ENCODE assay signal across 8 cellular contexts in genomic region chr7:77329466-77330168, GRCh38.
A peak's percentile ranks its signal among the peaks of the same experiment; 100 is the strongest.
DNase-seq lines count a peak whose midpoint lies in the region; ATAC-seq and TF ChIP-seq lines count a peak whose summit lies in the region.

No MANE protein-coding gene starts in this region.

- no peak for TF ChIP-seq CTCF in omental fat pad (IDR thresholded peaks at IDR 0.05)

- peak overlapping the region; percentile 50 for H3K4me3 Mint-ChIP-seq in activated T-helper 1 cell treated with anti-CD3 and anti-CD28 coated beads, Interleukin-12 subunit alpha, Interleukin-12 subunit beta, Interleukin-2, Interleukin-4 antibody, amounts not matched to agents 30 ng/mL and 10 ng/mL and 1 ng/mL, durations not matched to agents 14 hours and 24 hours and 36 hours
- H3K4me3 Mint-ChIP-seq in stimulated activated effector memory CD8-positive, alpha-beta T cell treated with anti-CD3 and anti-CD28 coated beads, Interleukin-12 subunit alpha, Interleukin-12 subunit beta, amount 100 ng/mL, for 72 hours, result peak overlapping the region; percentile 29

- no peaks in the 10 kb centered on the region for H3K9me3 Mint-ChIP-seq in activated T-helper 1 cell treated with anti-CD3 and anti-CD28 coated beads, Interleukin-12 subunit alpha, Interleukin-12 subunit beta, Interleukin-2, Interleukin-4 antibody, amounts not matched to agents 30 ng/mL and 10 ng/mL and 1 ng/mL, durations not matched to agents 14 hours and 24 hours and 36 hours
- no peaks in the 10 kb centered on the region for H3K9me3 Mint-ChIP-seq in stimulated activated effector memory CD8-positive, alpha-beta T cell treated with anti-CD3 and anti-CD28 coated beads, Interleukin-12 subunit alpha, Interleukin-12 subunit beta, amount 100 ng/mL, for 72 hours

- no peaks in the 10 kb centered on the region for H3K36me3 Mint-ChIP-seq in activated T-helper 1 cell treated with anti-CD3 and anti-CD28 coated beads, Interleukin-12 subunit alpha, Interleukin-12 subunit beta, Interleukin-2, Interleukin-4 antibody, amounts not matched to agents 30 ng/mL and 10 ng/mL and 1 ng/mL, durations not matched to agents 14 hours and 24 hours and 36 hours (ENCODE audit: low read depth)
- peaks cover 8% of the 10 kb centered on the region for H3K36me3 Mint-ChIP-seq in stimulated activated effector memory CD8-positive, alpha-beta T cell treated with anti-CD3 and anti-CD28 coated beads, Interleukin-12 subunit alpha, Interleukin-12 subunit beta, amount 100 ng/mL, for 72 hours

- peak; percentile 13 for ATAC-seq in GM18868 (IDR thresholded peaks at IDR 0.05; ENCODE audit: unreplicated experiment)
- ATAC-seq in HG02763 (IDR thresholded peaks at IDR 0.05; ENCODE audit: unreplicated experiment), result peak; percentile 8
- ATAC-seq in stimulated activated effector memory CD8-positive, alpha-beta T cell treated with anti-CD3 and anti-CD28 coated beads, Interleukin-12 subunit alpha, Interleukin-12 subunit beta, amount 100 ng/mL, for 72 hours, result peak; percentile 80
- ATAC-seq in GM19455 (IDR thresholded peaks at IDR 0.05; ENCODE audit: unreplicated experiment), result no peak
- ATAC-seq in omental fat pad (ENCODE audit: low FRiP score), result no peak

- H3K4me1 Mint-ChIP-seq in activated T-helper 1 cell treated with anti-CD3 and anti-CD28 coated beads, Interleukin-12 subunit alpha, Interleukin-12 subunit beta, Interleukin-2, Interleukin-4 antibody, amounts not matched to agents 30 ng/mL and 10 ng/mL and 1 ng/mL, durations not matched to agents 14 hours and 24 hours and 36 hours (ENCODE audit: low read depth), result peaks cover 64% of the 10 kb centered on the region
- H3K4me1 Mint-ChIP-seq in stimulated activated effector memory CD8-positive, alpha-beta T cell treated with anti-CD3 and anti-CD28 coated beads, Interleukin-12 subunit alpha, Interleukin-12 subunit beta, amount 100 ng/mL, for 72 hours, result peaks cover 63% of the 10 kb centered on the region

- intact Hi-C loops in activated T-helper 1 cell treated with anti-CD3 and anti-CD28 coated beads, Interleukin-12 subunit alpha, Interleukin-12 subunit beta, Interleukin-2, Interleukin-4 antibody, amounts not matched to agents 30 ng/mL and 10 ng/mL and 1 ng/mL, durations not matched to agents 14 hours and 24 hours and 36 hours (cut with micrococcal nuclease), result loop anchor here (1.0 to 5.0 kb wide), 3 partner anchors 23 to 208 kb away; partner anchors contain the start of gene PTPN12

- H3K27ac Mint-ChIP-seq in activated T-helper 1 cell treated with anti-CD3 and anti-CD28 coated beads, Interleukin-12 subunit alpha, Interleukin-12 subunit beta, Interleukin-2, Interleukin-4 antibody, amounts not matched to agents 30 ng/mL and 10 ng/mL and 1 ng/mL, durations not matched to agents 14 hours and 24 hours and 36 hours, result peak overlapping the region; percentile 83
- peak overlapping the region; percentile 23 for H3K27ac Mint-ChIP-seq in stimulated activated effector memory CD8-positive, alpha-beta T cell treated with anti-CD3 and anti-CD28 coated beads, Interleukin-12 subunit alpha, Interleukin-12 subunit beta, amount 100 ng/mL, for 72 hours

- DNase-seq in activated T-helper 1 cell treated with anti-CD3 and anti-CD28 coated beads, Interleukin-12 subunit alpha, Interleukin-12 subunit beta, Interleukin-2, Interleukin-4 antibody, amounts not matched to agents 30 ng/mL and 10 ng/mL and 1 ng/mL, durations not matched to agents 14 hours and 24 hours and 36 hours (ENCODE audit: low spot score), result no peak
- no peak for DNase-seq in stimulated activated effector memory CD8-positive, alpha-beta T cell treated with anti-CD3 and anti-CD28 coated beads, Interleukin-12 subunit alpha, Interleukin-12 subunit beta, amount 100 ng/mL, for 72 hours (ENCODE audit: low spot score in 2 of 2)
- DNase-seq in DMS79 treated with DMSO at 0.1 percent for 48 hours (lab: John Stamatoyannopoulos, UW) (no peak), omental fat pad (ENCODE audit: low spot score) (no peak), germinal center (ENCODE audit: low spot score) (no peak)

- no peaks in the 10 kb centered on the region for H3K27me3 Mint-ChIP-seq in activated T-helper 1 cell treated with anti-CD3 and anti-CD28 coated beads, Interleukin-12 subunit alpha, Interleukin-12 subunit beta, Interleukin-2, Interleukin-4 antibody, amounts not matched to agents 30 ng/mL and 10 ng/mL and 1 ng/mL, durations not matched to agents 14 hours and 24 hours and 36 hours (ENCODE audit: insufficient read depth)

Comparison
In these comparisons a context has a peak if more than half of its experiments do, and no peak if none do; other contexts are left out.
1. ATAC-seq: peak in GM18868 (single experiment), HG02763 (single experiment) and stimulated activated effector memory CD8-positive, alpha-beta T cell treated with anti-CD3 and anti-CD28 coated beads, Interleukin-12 subunit alpha, Interleukin-12 subunit beta, amount 100 ng/mL, for 72 hours (single experiment); none in GM19455 (single experiment) and omental fat pad (single experiment).